ENCODE assay signal across 18 cellular contexts in the genomic region with DNA sequence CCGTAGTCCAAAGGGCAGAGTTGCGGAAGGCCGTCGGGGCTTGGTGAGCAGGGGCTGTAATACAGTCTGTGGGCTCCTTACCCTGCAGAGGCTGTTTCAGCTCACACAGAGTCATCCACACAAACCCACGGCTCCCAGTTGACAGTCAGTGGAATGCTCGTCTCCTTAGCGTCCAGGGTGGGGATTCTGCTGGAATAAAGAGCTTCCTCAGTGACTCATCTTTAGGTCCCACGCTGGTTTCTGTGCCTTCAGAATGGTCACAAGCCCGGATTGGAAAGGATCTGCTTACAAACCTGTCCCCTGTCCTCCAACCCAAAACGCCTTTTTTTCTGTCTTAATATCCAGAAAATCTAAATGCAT.
A peak's percentile ranks its signal among the peaks of the same experiment; 100 is the strongest.
DNase-seq lines count a peak whose midpoint lies in the region; ATAC-seq and TF ChIP-seq lines count a peak whose summit lies in the region.
"Had no signal": no experiment of that assay in that cellular context is flagged by ENCODE, and none has a peak within 500 bp of the region (broad histone marks: within the 10 kb centered on the region; RNA-seq: fewer than 3 reads in every experiment).

No MANE protein-coding gene starts in this region.

- intact Hi-C loops in Calu3 (cut with micrococcal nuclease; ENCODE audit: unreplicated experiment) = no loop called here

- TF ChIP-seq CTCF in Calu3 (IDR thresholded peaks at IDR 0.05; ENCODE audit: unreplicated experiment) (no peak), fibroblast of villous mesenchyme (IDR thresholded peaks at IDR 0.05; ENCODE audit: insufficient read depth, low read depth, low read length) (no peak), foreskin keratinocyte (conservative IDR thresholded peaks at IDR 0.05) (no peak)

- peaks cover 40% of the 10 kb centered on the region for H3K4me1 Mint-ChIP-seq in Calu3 (ENCODE audit: low read depth, unreplicated experiment)
- H3K4me1 Mint-ChIP-seq: activated naive CD8-positive, alpha-beta T cell treated with anti-CD3 and anti-CD28 coated beads for 36 hours; naive B cell had no signal

- CTCF ChIA-PET in Calu3 (lab: Charles Lee) = interaction anchor here (0.6 kb wide), 1 partner anchor 27 kb away, joined by 3 read pairs; no protein-coding TSS in a partner anchor

- H3K9me3 Mint-ChIP-seq in Calu3 (ENCODE audit: low read depth, unreplicated experiment) = peaks cover 2% of the 10 kb centered on the region
- H3K9me3 Mint-ChIP-seq: activated naive CD8-positive, alpha-beta T cell treated with anti-CD3 and anti-CD28 coated beads for 36 hours; H9; naive B cell; stimulated activated naive CD8-positive, alpha-beta T cell treated with anti-CD3 and anti-CD28 coated beads, Interleukin-15, Interleukin-2, amounts not matched to agents 100 ng/mL and 50 ng/mL, for 24 hours; type B pancreatic cell had no signal

- no peak overlapping the region for H3K4me3 Mint-ChIP-seq in Calu3 (ENCODE audit: low read depth, unreplicated experiment)
- H3K4me3 Mint-ChIP-seq: activated naive CD8-positive, alpha-beta T cell treated with anti-CD3 and anti-CD28 coated beads for 36 hours; H9; naive B cell; stimulated activated naive CD8-positive, alpha-beta T cell treated with anti-CD3 and anti-CD28 coated beads, Interleukin-15, Interleukin-2, amounts not matched to agents 100 ng/mL and 50 ng/mL, for 24 hours; type B pancreatic cell had no signal

- no peaks in the 10 kb centered on the region for H3K27me3 Mint-ChIP-seq in Calu3 (ENCODE audit: unreplicated experiment)
- H3K27me3 Mint-ChIP-seq: activated naive CD8-positive, alpha-beta T cell treated with anti-CD3 and anti-CD28 coated beads for 36 hours; stimulated activated naive CD8-positive, alpha-beta T cell treated with anti-CD3 and anti-CD28 coated beads, Interleukin-15, Interleukin-2, amounts not matched to agents 100 ng/mL and 50 ng/mL, for 24 hours; type B pancreatic cell had no signal

- H3K27ac ChIP-seq in foreskin keratinocyte = no peak overlapping the region

- no peak overlapping the region for H3K4me3 ChIP-seq in fibroblast of villous mesenchyme (ENCODE audit: low read depth, low read length)
- H3K4me3 ChIP-seq: pancreas had no signal

- H3K27me3 ChIP-seq in foreskin keratinocyte = no peaks in the 10 kb centered on the region
- H3K27me3 ChIP-seq: pancreas had no signal

- peaks cover 9% of the 10 kb centered on the region for H3K36me3 Mint-ChIP-seq in Calu3 (ENCODE audit: insufficient read depth, unreplicated experiment)
- H3K36me3 Mint-ChIP-seq: activated naive CD8-positive, alpha-beta T cell treated with anti-CD3 and anti-CD28 coated beads for 36 hours; naive B cell had no signal

- H3K4me1 ChIP-seq in foreskin keratinocyte = no peaks in the 10 kb centered on the region

- no peak for DNase-seq in Calu3
- peak; percentile 39 for DNase-seq in M059J (ENCODE audit: low read depth)
- peak; percentile 18 for DNase-seq in fibroblast of villous mesenchyme (ENCODE audit: low read depth)
- peak; percentile 16 for DNase-seq in occipital lobe (lab: John Stamatoyannopoulos, UW)
- no peak for DNase-seq in left lobe of liver (ENCODE audit: low spot score)
- DNase-seq in foreskin keratinocyte = no peak
- DNase-seq in cortex of kidney (lab: John Stamatoyannopoulos, UW) = no peak
- DNase-seq in amniotic stem cell (lab: John Stamatoyannopoulos, UW) = no peak
- DNase-seq: activated CD4-positive, alpha-beta T cell treated with anti-CD3 and anti-CD28 coated beads for 1 hour; activated naive CD8-positive, alpha-beta T cell treated with anti-CD3 and anti-CD28 coated beads for 36 hours; H9; naive B cell; NCI-H1930; NCI-H446; pancreas; stimulated activated CD4-positive, alpha-beta T cell treated with anti-CD3 and anti-CD28 coated beads, Interleukin-2, amount 100 ng/mL, for 48 hours had no signal

- BruUV-seq in Calu3 (replicated peaks; lab: Mats Ljungman, UMichigan) = no TSS peak

- H3K27ac Mint-ChIP-seq in Calu3 (ENCODE audit: unreplicated experiment) = peak overlapping the region; percentile 0
- H3K27ac Mint-ChIP-seq: activated naive CD8-positive, alpha-beta T cell treated with anti-CD3 and anti-CD28 coated beads for 36 hours; naive B cell; stimulated activated naive CD8-positive, alpha-beta T cell treated with anti-CD3 and anti-CD28 coated beads, Interleukin-15, Interleukin-2, amounts not matched to agents 100 ng/mL and 50 ng/mL, for 24 hours; type B pancreatic cell had no signal

- ATAC-seq in left lobe of liver (no peak), foreskin keratinocyte (no peak)

Comparison
In these comparisons a context has a peak if more than half of its experiments do, and no peak if none do; other contexts are left out.
1. DNase-seq: peak in M059J (single experiment), fibroblast of villous mesenchyme (single experiment) and occipital lobe (single experiment); none in Calu3 (single experiment), left lobe of liver (single experiment), foreskin keratinocyte (0 of 2), cortex of kidney (single experiment) and amniotic stem cell (single experiment).